ENCODE assay signal across 1 cellular context in genomic region chr9:129027685-129028191, GRCh38.
TF ChIP-seq lines count a peak whose summit lies in the region.

No MANE protein-coding gene starts in this region.

TF ChIP-seq in HEK293, 187 proteins besides CTCF, POLR2A, EP300 and RAD21 (continued from another document and continues in another):
- peak; percentile 66 for TF ChIP-seq PRDM10 (tag by site-specific recombination; IDR thresholded peaks at IDR 0.05)
- 0 out of 2 replicates have a peak, but pooled peaks have one; percentile 31 for TF ChIP-seq ZBTB7A (tag by site-specific recombination; IDR thresholded peaks at IDR 0.05; ENCODE audit: low read depth)
- TF ChIP-seq ZNF184 (tag by site-specific recombination; IDR thresholded peaks at IDR 0.05), result no peak
- 0 out of 2 replicates have a peak, but pooled peaks have one; percentile 26 for TF ChIP-seq ZNF449 (tag by site-specific recombination; IDR thresholded peaks at IDR 0.05)
- TF ChIP-seq ZNF792 (tag by site-specific recombination; IDR thresholded peaks at IDR 0.05), result 0 out of 2 replicates have a peak, but pooled peaks have one; percentile 21
- no peak for TF ChIP-seq ZNF555 (tag by site-specific recombination; conservative IDR thresholded peaks at IDR 0.05)
- TF ChIP-seq ZSCAN30 (tag by site-specific recombination; IDR thresholded peaks at IDR 0.05), result 0 out of 2 replicates have a peak, but pooled peaks have one; percentile 10
- TF ChIP-seq ZSCAN4 (tag by site-specific recombination; IDR thresholded peaks at IDR 0.05), result no peak
- no peak for TF ChIP-seq OSR2 (tag by site-specific recombination; IDR thresholded peaks at IDR 0.05)
- TF ChIP-seq ZNF561 (tag by site-specific recombination; IDR thresholded peaks at IDR 0.05; ENCODE audit: borderline replicate concordance), result peak; percentile 64; the same call in 1 of the 2 replicates
- peak; percentile 97 for TF ChIP-seq ZBTB8A (tag by site-specific recombination; IDR thresholded peaks at IDR 0.05)
- TF ChIP-seq ZNF335 (tag by site-specific recombination; conservative IDR thresholded peaks at IDR 0.05), result peak; percentile 75
- TF ChIP-seq BCL11B (tag by site-specific recombination; IDR thresholded peaks at IDR 0.05; ENCODE audit: low read depth), result 0 out of 2 replicates have a peak, but pooled peaks have one; percentile 22
- peak; percentile 29; the same call in 1 of the 2 replicates for TF ChIP-seq ZSCAN5A (tag by site-specific recombination; IDR thresholded peaks at IDR 0.05)
- TF ChIP-seq WT1 (tag by site-specific recombination; IDR thresholded peaks at IDR 0.05), result peak; percentile 10; the same call in 1 of the 2 replicates
- peak; percentile 20; the same call in 1 of the 2 replicates for TF ChIP-seq KLF10 (tag by site-specific recombination; IDR thresholded peaks at IDR 0.05)
- no peak for TF ChIP-seq KLF16 (tag by site-specific recombination; IDR thresholded peaks at IDR 0.05)
- TF ChIP-seq ZBTB17 (tag by site-specific recombination; IDR thresholded peaks at IDR 0.05), result no peak
- TF ChIP-seq ZNF19 (tag by site-specific recombination; IDR thresholded peaks at IDR 0.05; ENCODE audit: low read depth), result no peak
- no peak for TF ChIP-seq ZNF155 (tag by site-specific recombination; IDR thresholded peaks at IDR 0.05)
- TF ChIP-seq ZBTB48 (tag by site-specific recombination; IDR thresholded peaks at IDR 0.05), result peak; percentile 71
- peak; percentile 82; the same call in 1 of the 2 replicates for TF ChIP-seq ZNF580 (tag by site-specific recombination; IDR thresholded peaks at IDR 0.05)
- peak; percentile 64 for TF ChIP-seq GLIS1 (tag by site-specific recombination; IDR thresholded peaks at IDR 0.05)
- peak; percentile 47; the same call in 1 of the 2 replicates for TF ChIP-seq ZNF2 (tag by site-specific recombination; IDR thresholded peaks at IDR 0.05)
- TF ChIP-seq ZNF302 (tag by site-specific recombination; IDR thresholded peaks at IDR 0.05; ENCODE audit: low read depth), result no peak
- no peak for TF ChIP-seq ZNF544 (tag by site-specific recombination; IDR thresholded peaks at IDR 0.05)
- peak; percentile 60; the same call in 1 of the 2 replicates for TF ChIP-seq BCL11A (tag by site-specific recombination; IDR thresholded peaks at IDR 0.05; ENCODE audit: low read depth)
- peak; percentile 41 for TF ChIP-seq SP2 (tag by site-specific recombination; IDR thresholded peaks at IDR 0.05)
- no peak for TF ChIP-seq ZNF843 (tag by site-specific recombination; IDR thresholded peaks at IDR 0.05)
- no peak; the same call in 1 of the 2 replicates for TF ChIP-seq ZNF692 (tag by site-specific recombination; IDR thresholded peaks at IDR 0.05)
- no peak for TF ChIP-seq ZNF596 (tag by site-specific recombination; IDR thresholded peaks at IDR 0.05)
- peak; percentile 41; the same call in 1 of the 2 replicates for TF ChIP-seq KLF8 (tag by site-specific recombination; IDR thresholded peaks at IDR 0.05)
- TF ChIP-seq ZNF660 (tag by site-specific recombination; IDR thresholded peaks at IDR 0.05), result 0 out of 2 replicates have a peak, but pooled peaks have one; percentile 57
- TF ChIP-seq ZBTB10 (tag by site-specific recombination; IDR thresholded peaks at IDR 0.05), result peak; percentile 67; the same call in 1 of the 2 replicates
- no peak for TF ChIP-seq INSM2 (tag by site-specific recombination; IDR thresholded peaks at IDR 0.05)
- TF ChIP-seq HIC1 (tag by site-specific recombination; IDR thresholded peaks at IDR 0.05), result peak; percentile 96
- peak; percentile 67 for TF ChIP-seq KLF17 (tag by site-specific recombination; IDR thresholded peaks at IDR 0.05)
- peak; percentile 45 for TF ChIP-seq ZXDB (tag by site-specific recombination; IDR thresholded peaks at IDR 0.05)
- TF ChIP-seq KLF9 (tag by site-specific recombination; IDR thresholded peaks at IDR 0.05; ENCODE audit: low read depth), result peak; percentile 43; the same call in 1 of the 2 replicates
- peak; percentile 75 for TF ChIP-seq ZBTB20 (tag by site-specific recombination; IDR thresholded peaks at IDR 0.05)
- TF ChIP-seq ZBTB26 (tag by site-specific recombination; optimal IDR thresholded peaks at IDR 0.05), result peak; percentile 72
